ENCODE assay signal across 11 cellular contexts in genomic region chrX:22652596-22652995, GRCh38.
A peak's percentile ranks its signal among the peaks of the same experiment; 100 is the strongest.
DNase-seq lines count a peak whose midpoint lies in the region; ATAC-seq, FAIRE-seq and TF ChIP-seq lines count a peak whose summit lies in the region.
"Had no signal": no experiment of that assay in that cellular context is flagged by ENCODE, and none has a peak within 500 bp of the region (broad histone marks: within the 10 kb centered on the region; RNA-seq: fewer than 3 reads in every experiment).

No MANE protein-coding gene starts in this region.

- no peaks in the 10 kb centered on the region for H3K36me3 Mint-ChIP-seq in activated T-cell treated with anti-CD3 and anti-CD28 coated beads, Interleukin-2, amount 50 U/mL, for 24 hours (ENCODE audit: low read depth)

- H3K9me3 Mint-ChIP-seq in activated T-cell treated with anti-CD3 and anti-CD28 coated beads, Interleukin-2, amount 50 U/mL, for 24 hours, result no peaks in the 10 kb centered on the region
- H3K9me3 Mint-ChIP-seq: activated T-helper 1 cell treated with anti-CD3 and anti-CD28 coated beads, Interleukin-12 subunit alpha, Interleukin-12 subunit beta, Interleukin-2, Interleukin-4 antibody, amounts not matched to agents 30 ng/mL and 10 ng/mL and 1 ng/mL, durations not matched to agents 14 hours and 24 hours and 36 hours had no signal

- CTCF ChIA-PET in A673 (lab: Charles Lee), result no interaction called here

- no peak overlapping the region for H3K4me3 Mint-ChIP-seq in activated T-cell treated with anti-CD3 and anti-CD28 coated beads, Interleukin-2, amount 50 U/mL, for 24 hours
- H3K4me3 Mint-ChIP-seq: activated T-helper 1 cell treated with anti-CD3 and anti-CD28 coated beads, Interleukin-12 subunit alpha, Interleukin-12 subunit beta, Interleukin-2, Interleukin-4 antibody, amounts not matched to agents 30 ng/mL and 10 ng/mL and 1 ng/mL, durations not matched to agents 14 hours and 24 hours and 36 hours had no signal

- peaks cover 6% of the 10 kb centered on the region for H3K9me3 ChIP-seq in A673 (ENCODE audit: low read depth, low read length, poor library complexity, severe bottlenecking)
- no peaks in the 10 kb centered on the region for H3K9me3 ChIP-seq in upper lobe of right lung

- ATAC-seq in upper lobe of right lung, result no peak

- TF ChIP-seq CTCF in A673 (conservative IDR thresholded peaks at IDR 0.05; ENCODE audit: low read depth, low read length) (no peak), upper lobe of right lung (IDR thresholded peaks at IDR 0.05) (no peak)

- H3K36me3 ChIP-seq in A673 (ENCODE audit: insufficient read depth, low read length, poor library complexity, severe bottlenecking) (no peaks in the 10 kb centered on the region), upper lobe of right lung (no peaks in the 10 kb centered on the region)

- no peaks in the 10 kb centered on the region for H3K27me3 ChIP-seq in A673 (replicated peaks; ENCODE audit: insufficient read depth, low read depth, low read length, poor library complexity)
- no peaks in the 10 kb centered on the region for H3K27me3 ChIP-seq in upper lobe of right lung

- intact Hi-C loops in A673 (cut with micrococcal nuclease; ENCODE audit: unreplicated experiment) (no loop called here), upper lobe of right lung (cut with DNase I) (no loop called here)

- DNase-seq in A673 (ENCODE audit: low spot score) (peak; percentile 8), HTR-8/SVneo (ENCODE audit: insufficient read length, low spot score) (peak; percentile 33), cerebellum (ENCODE audit: low spot score) (peak; percentile 7), midbrain (lab: John Stamatoyannopoulos, UW) (peak; percentile 0), upper lobe of right lung (no peak), KG1 (lab: John Stamatoyannopoulos, UW) (no peak), germinal center (ENCODE audit: low spot score) (no peak)
- DNase-seq in activated T-cell treated with anti-CD3 and anti-CD28 coated beads, Interleukin-2, amount 50 U/mL, for 24 hours, result no peak
- DNase-seq: NCI-H1105 treated with DMSO at 0.1 percent for 48 hours had no signal

- no peak overlapping the region for H3K4me3 ChIP-seq in A673 (ENCODE audit: low read depth, low read length, poor library complexity, severe bottlenecking)
- H3K4me3 ChIP-seq in upper lobe of right lung, result no peak overlapping the region

- no peak overlapping the region for H3K27ac Mint-ChIP-seq in activated T-cell treated with anti-CD3 and anti-CD28 coated beads, Interleukin-2, amount 50 U/mL, for 24 hours
- H3K27ac Mint-ChIP-seq: activated T-helper 1 cell treated with anti-CD3 and anti-CD28 coated beads, Interleukin-12 subunit alpha, Interleukin-12 subunit beta, Interleukin-2, Interleukin-4 antibody, amounts not matched to agents 30 ng/mL and 10 ng/mL and 1 ng/mL, durations not matched to agents 14 hours and 24 hours and 36 hours had no signal

- H3K27me3 Mint-ChIP-seq in activated T-cell treated with anti-CD3 and anti-CD28 coated beads, Interleukin-2, amount 50 U/mL, for 24 hours, result peaks cover 16% of the 10 kb centered on the region

- H3K4me1 ChIP-seq in A673 (ENCODE audit: insufficient read depth, low read length, poor library complexity, severe bottlenecking) (no peaks in the 10 kb centered on the region), upper lobe of right lung (no peaks in the 10 kb centered on the region)

- FAIRE-seq in HTR-8/SVneo (lab: Jason Lieb, UNC), result peak; percentile 77
- FAIRE-seq: endothelial cell of umbilical vein had no signal

- POLR2A ChIA-PET in A673 (lab: Charles Lee; ENCODE audit: low non-redundant PET), result no interaction called here

- H3K27ac ChIP-seq in A673 (ENCODE audit: low read depth, low read length, poor library complexity, severe bottlenecking) (no peak overlapping the region), upper lobe of right lung (no peak overlapping the region)

- no peaks in the 10 kb centered on the region for H3K4me1 Mint-ChIP-seq in activated T-cell treated with anti-CD3 and anti-CD28 coated beads, Interleukin-2, amount 50 U/mL, for 24 hours (ENCODE audit: low read depth)

- BruUV-seq in A673 (replicated peaks; lab: Mats Ljungman, UMichigan), result no TSS peak

Comparison
In these comparisons a context has a peak if more than half of its experiments do, and no peak if none do; other contexts are left out.
1. DNase-seq: peak in A673 (single experiment), HTR-8/SVneo (single experiment), cerebellum (single experiment) and midbrain (single experiment); none in upper lobe of right lung (single experiment), activated T-cell treated with anti-CD3 and anti-CD28 coated beads, Interleukin-2, amount 50 U/mL, for 24 hours (single experiment), KG1 (single experiment) and germinal center (single experiment).